10 cellular contexts compared by ENCODE assay signal in genomic region chr1:201461783-201462441, GRCh38. TPM values are rescaled to one million over a fixed set of nuclear protein-coding genes. Genes with fewer than 3 reads are reported as not detected.
DNase-seq lines count a peak whose midpoint lies in the region; ATAC-seq and TF ChIP-seq lines count a peak whose summit lies in the region.
"Had no signal": no experiment of that assay in that cellular context is flagged by ENCODE, and none has a peak within 500 bp of the region (broad histone marks: within the 10 kb centered on the region; RNA-seq: fewer than 3 reads in every experiment).

No MANE protein-coding gene starts in this region.

- ATAC-seq in HG02798 (IDR thresholded peaks at IDR 0.05; ENCODE audit: poor library complexity, unreplicated experiment), result no peak

- H3K36me3 Mint-ChIP-seq in endodermal cell (ENCODE audit: low read depth) (peaks cover 8% of the 10 kb centered on the region), immature natural killer cell (no peaks in the 10 kb centered on the region)

- H3K9ac ChIP-seq in endodermal cell (ENCODE audit: extremely low read depth, low read length, poor library complexity, severe bottlenecking), result no peak overlapping the region

- H3K27ac ChIP-seq in endodermal cell (ENCODE audit: low read depth, low read length) (no peak overlapping the region), muscle layer of duodenum (ENCODE audit: low read length) (peak overlapping the region; percentile 47)

- H3K27me3 ChIP-seq in endodermal cell (ENCODE audit: control insufficient read depth, insufficient read depth, low read length, poor library complexity, severe bottlenecking) (no peaks in the 10 kb centered on the region), muscle layer of duodenum (ENCODE audit: low read depth, low read length) (no peaks in the 10 kb centered on the region)

- no peak overlapping the region for H3K27ac Mint-ChIP-seq in endodermal cell
- H3K27ac Mint-ChIP-seq in immature natural killer cell, result no peak overlapping the region
- H3K27ac Mint-ChIP-seq: T-helper 2 cell treated with Interferon-gamma antibody and Interleukin-4, amounts not matched to agents 5 μg/mL and 100 μg/mL, for 36 hours had no signal

- no peaks in the 10 kb centered on the region for H3K9me3 ChIP-seq in endodermal cell (ENCODE audit: control insufficient read depth, low read length)
- no peaks in the 10 kb centered on the region for H3K9me3 ChIP-seq in muscle layer of duodenum (ENCODE audit: control insufficient read depth in 1 of 2, low read length in 2 of 2)

- H3K36me3 ChIP-seq in endodermal cell (ENCODE audit: control insufficient read depth, insufficient read depth, low read length) (peaks cover 22% of the 10 kb centered on the region), muscle layer of duodenum (ENCODE audit: control insufficient read depth in 1 of 2, insufficient read depth in 2 of 2, low read length in 2 of 2) (peaks cover 9 to 19% of the 10 kb centered on the region in 2 donors)

- peaks cover 2% of the 10 kb centered on the region for H3K27me3 Mint-ChIP-seq in endodermal cell (ENCODE audit: insufficient read depth)
- H3K27me3 Mint-ChIP-seq in immature natural killer cell (ENCODE audit: low read depth in 3 of 3), result peaks cover 0 to 3% (median 2%) of the 10 kb centered on the region in 3 donors

- H3K4me3 Mint-ChIP-seq in endodermal cell, result no peak overlapping the region
- no peak overlapping the region for H3K4me3 Mint-ChIP-seq in immature natural killer cell
- H3K4me3 Mint-ChIP-seq: T-helper 2 cell treated with Interferon-gamma antibody and Interleukin-4, amounts not matched to agents 5 μg/mL and 100 μg/mL, for 36 hours had no signal

- no peaks in the 10 kb centered on the region for H3K4me1 ChIP-seq in endodermal cell (ENCODE audit: control insufficient read depth, insufficient read depth, low read length)
- H3K4me1 ChIP-seq in muscle layer of duodenum (ENCODE audit: control insufficient read depth in 1 of 2, insufficient read depth in 2 of 2, low read length in 2 of 2), result peaks cover 4 to 42% of the 10 kb centered on the region in 2 donors

- no peaks in the 10 kb centered on the region for H3K9me3 Mint-ChIP-seq in endodermal cell
- no peaks in the 10 kb centered on the region for H3K9me3 Mint-ChIP-seq in immature natural killer cell
- H3K9me3 Mint-ChIP-seq: T-helper 2 cell treated with Interferon-gamma antibody and Interleukin-4, amounts not matched to agents 5 μg/mL and 100 μg/mL, for 36 hours had no signal

- TF ChIP-seq CTCF in NB4 (IDR thresholded peaks at IDR 0.05; ENCODE audit: low read depth, low read length) (no peak), endodermal cell (conservative IDR thresholded peaks at IDR 0.05) (no peak)

- DNase-seq in 8988T (peak; percentile 56), NB4 (ENCODE audit: low read depth) (peak; percentile 71), endodermal cell (peak; percentile 57), NCI-H2029 treated with DMSO at 0.1 percent for 48 hours (lab: John Stamatoyannopoulos, UW) (no peak), immature natural killer cell (no peak)
- no peak for DNase-seq in stimulated activated CD4-positive, alpha-beta T cell treated with anti-CD3 and anti-CD28 coated beads, Interleukin-2, amount 100 ng/mL, for 48 hours
- DNase-seq: DND-41 had no signal

- no peak for TF ChIP-seq POLR2A in NB4 (IDR thresholded peaks at IDR 0.05; ENCODE audit: extremely low read depth, insufficient read length)

- H3K4me3 ChIP-seq in NB4 (ENCODE audit: low read depth, low read length) (no peak overlapping the region), endodermal cell (ENCODE audit: low read length) (no peak overlapping the region), muscle layer of duodenum (ENCODE audit: low read depth in 1 of 2, low read length in 2 of 2) (no peak overlapping the region)

- H3K4me1 Mint-ChIP-seq in endodermal cell, result peaks cover 8% of the 10 kb centered on the region
- peaks cover 0 to 3% of the 10 kb centered on the region in 2 donors for H3K4me1 Mint-ChIP-seq in immature natural killer cell

- 80 to 88% methylated on average over 11 to 12 of the region's 12 CpGs for WGBS in endodermal cell (ENCODE audit: insufficient coverage in 1 of 2, insufficient read length in 1 of 2), 2 experiments

RNA-seq across cellular contexts. Expression of gene PHLDA3, which starts 7.1 kb away (rescaled TPM):
- 10 to 100 TPM in 1 of 2 donors, 1 to 10 TPM in 1; 9.6 to 15.8 TPM for total RNA-seq in endodermal cell
- 26.6 TPM for polyA plus RNA-seq in endodermal cell (2013, experiment 1 of 2)
- 25.3 TPM for polyA plus RNA-seq in endodermal cell (2013, experiment 2 of 2)
- polyA plus RNA-seq in immature natural killer cell, result 10 to 100 TPM in 1 of 3 donors, under 1 TPM in 1, not detected in 1; 0.62 to 10.8 TPM

RNA-seq across cellular contexts. Expression of gene TNNI1, which starts 40.4 kb away (rescaled TPM):
- under 1 TPM in 1 of 2 donors, not detected in 1; 0.66 TPM for total RNA-seq in endodermal cell
- 12.6 TPM for polyA plus RNA-seq in endodermal cell (2013, experiment 1 of 2)
- polyA plus RNA-seq in endodermal cell (2013, experiment 2 of 2), result 7.7 TPM
- not detected for polyA plus RNA-seq in immature natural killer cell

RNA-seq across cellular contexts. Expression of gene CSRP1, which starts 45.0 kb away (rescaled TPM):
- 10 to 100 TPM; 16.1 to 17.7 TPM for total RNA-seq in endodermal cell
- 16.1 TPM for polyA plus RNA-seq in endodermal cell (2013, experiment 1 of 2)
- 21.3 TPM for polyA plus RNA-seq in endodermal cell (2013, experiment 2 of 2)
- polyA plus RNA-seq in immature natural killer cell, result 10 to 100 TPM; 58.0 to 72.9 (median 61.8) TPM

Comparison
In these comparisons a context has a peak if more than half of its experiments do, and no peak if none do; other contexts are left out.
1. DNase-seq: peak in 8988T (single experiment), NB4 (single experiment) and endodermal cell (single experiment); none in stimulated activated CD4-positive, alpha-beta T cell treated with anti-CD3 and anti-CD28 coated beads, Interleukin-2, amount 100 ng/mL, for 48 hours (0 of 2), NCI-H2029 treated with DMSO at 0.1 percent for 48 hours (single experiment) and immature natural killer cell (0 of 3).